Comparison of ENCODE assay signal across 14 cellular contexts in the genomic region with DNA sequence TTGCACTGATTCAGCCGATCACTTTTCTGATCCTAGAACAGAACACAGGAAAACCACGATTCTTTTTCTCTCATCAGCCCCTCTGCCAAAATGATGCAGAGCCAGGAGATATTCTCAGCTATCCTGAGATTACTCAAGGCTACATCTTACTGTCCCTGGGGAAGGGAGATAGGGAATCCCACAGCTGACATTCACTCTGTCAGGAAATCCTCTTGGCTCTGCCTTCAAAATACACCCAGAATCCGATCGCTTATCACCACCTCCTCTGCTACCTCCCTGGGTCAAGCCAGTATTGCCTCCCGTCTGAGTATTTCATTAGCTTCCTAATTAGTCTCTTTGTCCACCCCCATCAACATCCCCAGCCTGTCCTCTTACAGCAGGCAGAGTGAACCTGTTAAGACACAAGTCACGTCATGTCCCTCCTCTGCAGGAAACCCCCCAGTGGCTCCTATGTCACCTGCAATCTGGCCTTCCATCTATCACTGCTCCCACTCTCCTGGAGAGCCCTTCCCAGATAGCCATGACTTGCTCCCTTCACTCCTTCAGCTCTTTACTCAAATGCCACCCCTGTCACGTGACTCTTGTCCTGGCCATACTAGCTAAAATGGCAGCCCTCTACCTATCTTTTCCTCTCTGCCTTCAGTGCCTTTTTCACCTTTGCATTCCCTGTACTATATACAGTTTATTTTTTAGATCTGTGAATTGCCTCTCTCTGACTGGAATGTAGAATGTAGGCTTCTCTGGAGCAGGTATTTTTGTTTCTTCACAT.
DNase-seq lines count a peak whose midpoint lies in the region; ATAC-seq and TF ChIP-seq lines count a peak whose summit lies in the region.
"Had no signal": no experiment of that assay in that cellular context is flagged by ENCODE, and none has a peak within 500 bp of the region (broad histone marks: within the 10 kb centered on the region; RNA-seq: fewer than 3 reads in every experiment).

No MANE protein-coding gene starts in this region.

- no peak overlapping the region for H2AFZ ChIP-seq in trophoblast cell (ENCODE audit: insufficient read depth, low read length, poor library complexity)

- no peak overlapping the region for H3K9ac ChIP-seq in trophoblast cell (ENCODE audit: low read length)

- H3K27me3 Mint-ChIP-seq in CD14-positive monocyte (ENCODE audit: low read depth in 3 of 3), result peaks cover 0 to 1% (median 0%) of the 10 kb centered on the region in 3 donors

- DNase-seq in CD14-positive monocyte (ENCODE audit: low spot score) (no peak), heart left ventricle (no peak), trophoblast cell (no peak), GM19238 (ENCODE audit: insufficient read length, low spot score) (no peak), NCI-H1436 (lab: John Stamatoyannopoulos, UW) (no peak)
- DNase-seq in activated CD4-positive, alpha-beta T cell treated with anti-CD3 and anti-CD28 coated beads, Interleukin-2, amount 50 U/mL, for 4 hours, result no peak
- DNase-seq: erythroblast, KG1, NCI-H526, nucleus accumbens, T1000 had no signal

- peak overlapping the region; percentile 16 to 85 (median 62) for H3K27ac ChIP-seq in heart left ventricle
- H3K27ac ChIP-seq in trophoblast cell (ENCODE audit: low read depth, low read length), result no peak overlapping the region

- ATAC-seq in SK-N-SH treated with all-trans-retinoic acid at 6 μM for 48 hours (peak; percentile 18), heart left ventricle (peak; percentile 51 to 70 (median 60)), HG02870 (IDR thresholded peaks at IDR 0.05; ENCODE audit: unreplicated experiment) (no peak)

- H3K27ac Mint-ChIP-seq in CD14-positive monocyte, result peak overlapping the region in 6 of 7 donors; percentile 23 to 84 (median 68)
- H3K27ac Mint-ChIP-seq: activated T-helper 1 cell treated with anti-CD3 and anti-CD28 coated beads, Interleukin-12 subunit alpha, Interleukin-12 subunit beta, Interleukin-2, Interleukin-4 antibody, amounts not matched to agents 30 ng/mL and 10 ng/mL and 1 ng/mL, durations not matched to agents 14 hours and 24 hours and 36 hours had no signal

- peak overlapping the region; percentile 46 for H2BK12ac ChIP-seq in trophoblast cell (ENCODE audit: low read length)

- peaks cover 6 to 25% of the 10 kb centered on the region in 2 donors for H3K36me3 Mint-ChIP-seq in CD14-positive monocyte

- H2BK120ac ChIP-seq in trophoblast cell (ENCODE audit: insufficient read depth, low read length, poor library complexity), result no peak overlapping the region

- TF ChIP-seq POLR2A in heart left ventricle (IDR thresholded peaks at IDR 0.05), result no peak

- H4K8ac ChIP-seq in trophoblast cell (ENCODE audit: low read depth, low read length), result no peak overlapping the region

- H3K79me1 ChIP-seq in trophoblast cell (ENCODE audit: low read length), result peaks cover 9% of the 10 kb centered on the region

- H3K27me3 ChIP-seq in heart left ventricle (no peaks in the 10 kb centered on the region), trophoblast cell (ENCODE audit: insufficient read depth, low read length) (no peaks in the 10 kb centered on the region)

- H3K4me1 ChIP-seq in heart left ventricle (peaks cover 0 to 45% (median 35%) of the 10 kb centered on the region in 12 donors), trophoblast cell (ENCODE audit: control insufficient read depth in 1 of 2, insufficient read depth in 2 of 2, low read length in 2 of 2) (peaks cover 5 to 9% of the 10 kb centered on the region in 2 experiments)

- H3K4me3 Mint-ChIP-seq in CD14-positive monocyte, result no peak overlapping the region
- H3K4me3 Mint-ChIP-seq: activated T-helper 1 cell treated with anti-CD3 and anti-CD28 coated beads, Interleukin-12 subunit alpha, Interleukin-12 subunit beta, Interleukin-2, Interleukin-4 antibody, amounts not matched to agents 30 ng/mL and 10 ng/mL and 1 ng/mL, durations not matched to agents 14 hours and 24 hours and 36 hours had no signal

- H2AK5ac ChIP-seq in trophoblast cell (ENCODE audit: low read length), result no peak overlapping the region

- H3K36me3 ChIP-seq in heart left ventricle (no peaks in the 10 kb centered on the region), trophoblast cell (ENCODE audit: control insufficient read depth in 1 of 2, insufficient read depth in 2 of 2, low read length in 2 of 2) (no peaks in the 10 kb centered on the region)

- no peaks in the 10 kb centered on the region for H3K79me2 ChIP-seq in trophoblast cell (ENCODE audit: control insufficient read depth, insufficient read depth, low read length, poor library complexity)

- H2BK5ac ChIP-seq in trophoblast cell (ENCODE audit: low read depth, low read length, poor library complexity), result no peak overlapping the region

- H3K9me3 ChIP-seq in heart left ventricle (no peaks in the 10 kb centered on the region), trophoblast cell (ENCODE audit: insufficient read depth, low read depth, low read length) (no peaks in the 10 kb centered on the region)

- H4K91ac ChIP-seq in trophoblast cell (ENCODE audit: low read depth, low read length), result no peak overlapping the region

- H3K4me3 ChIP-seq in heart left ventricle, result peak overlapping the region in 2 of 12 donors; percentile 8 to 19
- H3K4me3 ChIP-seq in trophoblast cell (ENCODE audit: low read depth, low read length), result no peak overlapping the region

- no peak overlapping the region for H3K23ac ChIP-seq in trophoblast cell (ENCODE audit: low read length)

- no peak overlapping the region for H3K4me2 ChIP-seq in trophoblast cell (ENCODE audit: low read length)

- no peak overlapping the region for H4K12ac ChIP-seq in trophoblast cell (ENCODE audit: low read depth, low read length)

- intact Hi-C loops in CD14-positive monocyte (cut with micrococcal nuclease), result no loop called here
- intact Hi-C loops in heart left ventricle (cut with DNase I), result loop anchor here in 7 of 10 donors (2.0 to 10.0 kb wide), 5 partner anchors 59 to 102 kb away; a partner anchor contains a TSS

- H3K14ac ChIP-seq in trophoblast cell (ENCODE audit: low read length), result no peak overlapping the region

- H3K4ac ChIP-seq in trophoblast cell (ENCODE audit: low read depth, low read length), result no peak overlapping the region

- H3K9me3 Mint-ChIP-seq in CD14-positive monocyte, result no peaks in the 10 kb centered on the region
- H3K9me3 Mint-ChIP-seq: activated T-helper 1 cell treated with anti-CD3 and anti-CD28 coated beads, Interleukin-12 subunit alpha, Interleukin-12 subunit beta, Interleukin-2, Interleukin-4 antibody, amounts not matched to agents 30 ng/mL and 10 ng/mL and 1 ng/mL, durations not matched to agents 14 hours and 24 hours and 36 hours had no signal

- no peak for TF ChIP-seq CTCF in CD14-positive monocyte (IDR thresholded peaks at IDR 0.05)
- no peak for TF ChIP-seq CTCF in heart left ventricle (IDR thresholded peaks at IDR 0.05)

- no peak overlapping the region for H3K18ac ChIP-seq in trophoblast cell (ENCODE audit: low read length)

- H3K4me1 Mint-ChIP-seq in CD14-positive monocyte, result peaks cover 17% of the 10 kb centered on the region

- WGBS in heart left ventricle, 4 donors, result 31 to 44% (median 33%) methylated on average over 7 of the region's 7 CpGs
- WGBS in trophoblast cell (ENCODE audit: extremely low coverage, insufficient coverage, insufficient read length), result no CpG with 5 or more reads among the region's 7 CpGs

TF ChIP-seq in SK-N-SH treated with all-trans-retinoic acid at 6 μM for 48 hours, 23 proteins besides CTCF, POLR2A, EP300 and RAD21:
- TF ChIP-seq ISL1 (CRISPR knock-in tag; IDR thresholded peaks at IDR 0.05) (no peak), BACH2 (CRISPR knock-in tag; IDR thresholded peaks at IDR 0.05; ENCODE audit: borderline replicate concordance) (no peak), GLIS3 (CRISPR knock-in tag; IDR thresholded peaks at IDR 0.05) (no peak)
- TF ChIP-seq, protein P1, sequence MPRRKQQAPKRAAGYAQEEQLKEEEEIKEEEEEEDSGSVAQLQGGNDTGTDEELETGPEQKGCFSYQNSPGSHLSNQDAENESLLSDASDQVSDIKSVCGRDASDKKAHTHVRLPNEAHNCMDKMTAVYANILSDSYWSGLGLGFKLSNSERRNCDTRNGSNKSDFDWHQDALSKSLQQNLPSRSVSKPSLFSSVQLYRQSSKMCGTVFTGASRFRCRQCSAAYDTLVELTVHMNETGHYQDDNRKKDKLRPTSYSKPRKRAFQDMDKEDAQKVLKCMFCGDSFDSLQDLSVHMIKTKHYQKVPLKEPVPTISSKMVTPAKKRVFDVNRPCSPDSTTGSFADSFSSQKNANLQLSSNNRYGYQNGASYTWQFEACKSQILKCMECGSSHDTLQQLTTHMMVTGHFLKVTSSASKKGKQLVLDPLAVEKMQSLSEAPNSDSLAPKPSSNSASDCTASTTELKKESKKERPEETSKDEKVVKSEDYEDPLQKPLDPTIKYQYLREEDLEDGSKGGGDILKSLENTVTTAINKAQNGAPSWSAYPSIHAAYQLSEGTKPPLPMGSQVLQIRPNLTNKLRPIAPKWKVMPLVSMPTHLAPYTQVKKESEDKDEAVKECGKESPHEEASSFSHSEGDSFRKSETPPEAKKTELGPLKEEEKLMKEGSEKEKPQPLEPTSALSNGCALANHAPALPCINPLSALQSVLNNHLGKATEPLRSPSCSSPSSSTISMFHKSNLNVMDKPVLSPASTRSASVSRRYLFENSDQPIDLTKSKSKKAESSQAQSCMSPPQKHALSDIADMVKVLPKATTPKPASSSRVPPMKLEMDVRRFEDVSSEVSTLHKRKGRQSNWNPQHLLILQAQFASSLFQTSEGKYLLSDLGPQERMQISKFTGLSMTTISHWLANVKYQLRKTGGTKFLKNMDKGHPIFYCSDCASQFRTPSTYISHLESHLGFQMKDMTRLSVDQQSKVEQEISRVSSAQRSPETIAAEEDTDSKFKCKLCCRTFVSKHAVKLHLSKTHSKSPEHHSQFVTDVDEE (CRISPR knock-in tag; IDR thresholded peaks at IDR 0.05), result no peak

Comparison
In these comparisons a context has a peak if more than half of its experiments do, and no peak if none do; other contexts are left out.
1. intact Hi-C loops: an anchor here in heart left ventricle (2.0 to 10.0 kb wide); none called in CD14-positive monocyte.